3 cellular contexts compared by ENCODE assay signal in the genomic region with DNA sequence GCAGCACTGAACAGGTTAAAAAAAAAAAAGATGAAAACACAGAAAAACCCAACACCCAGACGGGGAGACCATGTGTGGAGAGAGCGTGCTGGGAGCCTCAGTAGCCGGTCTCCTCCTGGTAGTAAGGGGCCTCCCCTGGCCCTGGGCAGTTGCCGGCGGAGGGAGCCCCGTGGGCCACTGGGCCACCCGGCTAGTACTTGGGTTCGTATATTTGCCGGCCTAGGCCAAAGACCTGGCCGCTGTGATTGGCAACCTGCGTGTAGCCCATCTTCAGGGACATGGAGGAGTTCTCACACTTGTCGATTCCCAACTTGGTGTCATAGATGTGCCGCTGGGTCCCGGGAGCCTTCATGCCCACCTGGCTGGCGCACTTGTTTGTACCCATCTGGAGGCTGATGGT.
DNase-seq lines count a peak whose midpoint lies in the region; ATAC-seq and TF ChIP-seq lines count a peak whose summit lies in the region.
"Not testable (repeated sequence)": the region's sequence is repeated elsewhere in the genome, so short reads cannot be mapped to it uniquely, and the experiment has no call there.

No MANE protein-coding gene starts in this region.

- 95% methylated on average over 9 of the region's 15 CpGs for WGBS in sigmoid colon, 2 donors

- not testable (repeated sequence) for ATAC-seq in Right ventricle myocardium inferior, upper lobe of right lung

- H3K27me3 ChIP-seq in sigmoid colon, upper lobe of right lung: not testable (repeated sequence)

- not testable (repeated sequence) for H3K9me3 ChIP-seq in sigmoid colon, upper lobe of right lung

- not testable (repeated sequence) for H3K27ac ChIP-seq in sigmoid colon, upper lobe of right lung

- not testable (repeated sequence) for H3K4me1 ChIP-seq in sigmoid colon, upper lobe of right lung

- intact Hi-C loops in Right ventricle myocardium inferior (cut with DNase I); sigmoid colon (cut with DNase I); upper lobe of right lung (cut with DNase I): not testable (repeated sequence)

- not testable (repeated sequence) for H3K36me3 ChIP-seq in sigmoid colon, upper lobe of right lung

- TF ChIP-seq POLR2A in sigmoid colon (IDR thresholded peaks at IDR 0.05): not testable (repeated sequence)

- TF ChIP-seq EP300 in sigmoid colon (IDR thresholded peaks at IDR 0.05): not testable (repeated sequence)

- H3K4me3 ChIP-seq in sigmoid colon, upper lobe of right lung: not testable (repeated sequence)

- TF ChIP-seq CTCF in sigmoid colon (IDR thresholded peaks at IDR 0.05); upper lobe of right lung (IDR thresholded peaks at IDR 0.05): not testable (repeated sequence)

- DNase-seq in Right ventricle myocardium inferior (ENCODE audit: missing footprints): peak; percentile 34
- peak; percentile 57 for DNase-seq in sigmoid colon
- DNase-seq in upper lobe of right lung: peak; percentile 46
